In genomic region chr3:156761007-156761406, GRCh38 we compare ENCODE assay signal across 14 cellular contexts.
A peak's percentile ranks its signal among the peaks of the same experiment; 100 is the strongest.
DNase-seq lines count a peak whose midpoint lies in the region; ATAC-seq, FAIRE-seq and TF ChIP-seq lines count a peak whose summit lies in the region.
"Had no signal": no experiment of that assay in that cellular context is flagged by ENCODE, and none has a peak within 500 bp of the region (broad histone marks: within the 10 kb centered on the region; RNA-seq: fewer than 3 reads in every experiment).

No MANE protein-coding gene starts in this region.

- FAIRE-seq in frontal cortex (lab: Jason Lieb, UNC), result no peak
- FAIRE-seq: G401.6 had no signal

- no peaks in the 10 kb centered on the region for H3K9me2 ChIP-seq in GM23338 (ENCODE audit: insufficient read depth)

- H3K4me3 Mint-ChIP-seq in GM23338 (no peak overlapping the region), chondrocyte (ENCODE audit: unreplicated experiment) (no peak overlapping the region)
- H3K4me3 Mint-ChIP-seq in stimulated activated naive B cell treated with anti-CD40 and anti-IgM and Interleukin-4, amounts not matched to agents 10 μg/mL and 1 μg/mL and 100 μg/mL, for 72 hours, result no peak overlapping the region
- H3K4me3 Mint-ChIP-seq: CD4-positive, alpha-beta memory T cell; natural killer cell; T-helper 2 cell treated with Interferon-gamma antibody and Interleukin-4, amounts not matched to agents 5 μg/mL and 100 μg/mL, for 36 hours had no signal

- DNase-seq in GM23338 (ENCODE audit: low spot score) (no peak), NCI-H1694 treated with DMSO at 0.1 percent for 48 hours (lab: John Stamatoyannopoulos, UW) (peak; percentile 88), chondrocyte (ENCODE audit: low spot score) (no peak), frontal cortex (ENCODE audit: low spot score in 2 of 2) (no peak)
- DNase-seq in stimulated activated naive B cell treated with anti-CD40 and anti-IgM and Interleukin-4, amounts not matched to agents 10 μg/mL and 1 μg/mL and 100 μg/mL, for 72 hours, result no peak
- DNase-seq: activated CD4-positive, alpha-beta T cell treated with anti-CD3 and anti-CD28 coated beads, Interleukin-2, amount 50 U/mL, for 48 hours; activated effector memory CD4-positive, alpha-beta T cell treated with anti-CD3 and anti-CD28 coated beads, Interleukin-2, amount 50 U/mL, for 16 hours; CD4-positive, alpha-beta memory T cell; natural killer cell; NCI-H2227 treated with DMSO at 0.1 percent for 48 hours had no signal

- TF ChIP-seq CTCF in GM23338 (conservative IDR thresholded peaks at IDR 0.05; ENCODE audit: low read depth in 2 of 2) (no peak), chondrocyte (IDR thresholded peaks at IDR 0.05) (no peak)

- no peaks in the 10 kb centered on the region for H3F3A ChIP-seq in GM23338 (replicated peaks; ENCODE audit: low read depth)

- H3K27me3 ChIP-seq in GM23338 (ENCODE audit: insufficient read depth), result no peaks in the 10 kb centered on the region

- H3K36me3 ChIP-seq in GM23338 (ENCODE audit: insufficient read depth), result no peaks in the 10 kb centered on the region

- H3K27ac ChIP-seq in GM23338 (ENCODE audit: low read depth), result no peak overlapping the region

- H2AFZ ChIP-seq in GM23338, result no peak overlapping the region

- H3K27me3 Mint-ChIP-seq in GM23338 (ENCODE audit: insufficient read depth, low read depth, poor library complexity) (no peaks in the 10 kb centered on the region), chondrocyte (ENCODE audit: low read depth) (no peaks in the 10 kb centered on the region)
- no peaks in the 10 kb centered on the region for H3K27me3 Mint-ChIP-seq in stimulated activated naive B cell treated with anti-CD40 and anti-IgM and Interleukin-4, amounts not matched to agents 10 μg/mL and 1 μg/mL and 100 μg/mL, for 72 hours
- H3K27me3 Mint-ChIP-seq: CD4-positive, alpha-beta memory T cell had no signal

- no peaks in the 10 kb centered on the region for H3K79me2 ChIP-seq in GM23338 (replicated peaks; ENCODE audit: insufficient read depth)

- no peaks in the 10 kb centered on the region for H3K4me1 ChIP-seq in GM23338 (ENCODE audit: insufficient read depth)

- no peak overlapping the region for H3K4me3 ChIP-seq in GM23338

- no peaks in the 10 kb centered on the region for H4K20me1 ChIP-seq in GM23338 (replicated peaks; ENCODE audit: insufficient read depth)

- H3K4me1 Mint-ChIP-seq in GM23338, result peaks cover 9% of the 10 kb centered on the region; the same call in 2 of the 3 replicates
- peaks cover 58% of the 10 kb centered on the region for H3K4me1 Mint-ChIP-seq in chondrocyte (ENCODE audit: low read depth)
- H3K4me1 Mint-ChIP-seq in stimulated activated naive B cell treated with anti-CD40 and anti-IgM and Interleukin-4, amounts not matched to agents 10 μg/mL and 1 μg/mL and 100 μg/mL, for 72 hours, result peaks cover 3 to 5% of the 10 kb centered on the region in 2 donors

- no peak overlapping the region for H3K4me2 ChIP-seq in GM23338

- H3K27ac Mint-ChIP-seq in GM23338, result no peak overlapping the region
- peak overlapping the region; percentile 85 for H3K27ac Mint-ChIP-seq in chondrocyte (ENCODE audit: unreplicated experiment)
- peak overlapping the region; percentile 16 for H3K27ac Mint-ChIP-seq in stimulated activated naive B cell treated with anti-CD40 and anti-IgM and Interleukin-4, amounts not matched to agents 10 μg/mL and 1 μg/mL and 100 μg/mL, for 72 hours
- H3K27ac Mint-ChIP-seq: natural killer cell; T-helper 2 cell treated with Interferon-gamma antibody and Interleukin-4, amounts not matched to agents 5 μg/mL and 100 μg/mL, for 36 hours had no signal

- H3K36me3 Mint-ChIP-seq in GM23338 (ENCODE audit: low read depth), result no peaks in the 10 kb centered on the region
- no peaks in the 10 kb centered on the region for H3K36me3 Mint-ChIP-seq in chondrocyte (ENCODE audit: low read depth)
- peaks cover 0 to 6% of the 10 kb centered on the region in 2 donors for H3K36me3 Mint-ChIP-seq in stimulated activated naive B cell treated with anti-CD40 and anti-IgM and Interleukin-4, amounts not matched to agents 10 μg/mL and 1 μg/mL and 100 μg/mL, for 72 hours
- H3K36me3 Mint-ChIP-seq: CD4-positive, alpha-beta memory T cell; natural killer cell had no signal

- H3K9me3 Mint-ChIP-seq in GM23338, result no peaks in the 10 kb centered on the region
- H3K9me3 Mint-ChIP-seq in chondrocyte (ENCODE audit: low read depth), result peaks cover 10% of the 10 kb centered on the region
- H3K9me3 Mint-ChIP-seq in stimulated activated naive B cell treated with anti-CD40 and anti-IgM and Interleukin-4, amounts not matched to agents 10 μg/mL and 1 μg/mL and 100 μg/mL, for 72 hours, result peaks cover 0 to 1% of the 10 kb centered on the region in 2 donors
- H3K9me3 Mint-ChIP-seq: CD4-positive, alpha-beta memory T cell; natural killer cell had no signal

- ATAC-seq in GM23338, result peak; percentile 28; the same call in 2 of the 3 replicates
- ATAC-seq in stimulated activated naive B cell treated with anti-CD40 and anti-IgM and Interleukin-4, amounts not matched to agents 10 μg/mL and 1 μg/mL and 100 μg/mL, for 72 hours (replicated peaks), result no peak
- no peak for ATAC-seq in GM21526 (IDR thresholded peaks at IDR 0.05; ENCODE audit: low FRiP score, unreplicated experiment)
- ATAC-seq in HG03095 (IDR thresholded peaks at IDR 0.05; ENCODE audit: unreplicated experiment), result no peak

TF ChIP-seq in GM23338, 12 proteins besides CTCF, POLR2A, EP300 and RAD21:
- no peak for TF ChIP-seq EZH2 (IDR thresholded peaks at IDR 0.05; ENCODE audit: low read depth, unreplicated experiment)
- TF ChIP-seq ZNF114 (CRISPR knock-in tag; IDR thresholded peaks at IDR 0.05), result no peak
- no peak for TF ChIP-seq ZNF331 (CRISPR knock-in tag; IDR thresholded peaks at IDR 0.05; ENCODE audit: low read depth)
- no peak for TF ChIP-seq POLR2AphosphoS5 (IDR thresholded peaks at IDR 0.05; ENCODE audit: low read depth)
- TF ChIP-seq REST (IDR thresholded peaks at IDR 0.05; ENCODE audit: unreplicated experiment), result no peak
- no peak for TF ChIP-seq ETS1 (IDR thresholded peaks at IDR 0.05)
- no peak for TF ChIP-seq EZH2phosphoT487 (IDR thresholded peaks at IDR 0.05; ENCODE audit: unreplicated experiment)
- TF ChIP-seq STAT1 (IDR thresholded peaks at IDR 0.05; ENCODE audit: unreplicated experiment), result no peak
- no peak for TF ChIP-seq JUNB (IDR thresholded peaks at IDR 0.05; ENCODE audit: unreplicated experiment)
- TF ChIP-seq NANOG (IDR thresholded peaks at IDR 0.05; ENCODE audit: borderline replicate concordance), result no peak
